1 cellular context compared by ENCODE assay signal in genomic region chr6:126152346-126152745, GRCh38.
TF ChIP-seq lines count a peak whose summit lies in the region.

No MANE protein-coding gene starts in this region.

TF ChIP-seq in H1, 55 proteins besides CTCF, POLR2A, EP300 and RAD21 (continued from another document):
- no peak for TF ChIP-seq CHD7 (IDR thresholded peaks at IDR 0.05; ENCODE audit: insufficient replicate concordance, low read length)
- TF ChIP-seq MAFK (IDR thresholded peaks at IDR 0.05; ENCODE audit: low read depth, low read length), result no peak
- TF ChIP-seq CBX8 (IDR thresholded peaks at IDR 0.05; ENCODE audit: borderline replicate concordance, low read depth, low read length), result no peak
- no peak for TF ChIP-seq ZNF274 (IDR thresholded peaks at IDR 0.05; ENCODE audit: borderline replicate concordance, extremely low read depth, low read length)
- no peak for TF ChIP-seq SP2 (IDR thresholded peaks at IDR 0.05; ENCODE audit: low read length)
- no peak for TF ChIP-seq POU5F1 (IDR thresholded peaks at IDR 0.05; ENCODE audit: low read depth, low read length)
